ENCODE assay signal across 23 cellular contexts in genomic region chr4:113534698-113535097, GRCh38.
DNase-seq lines count a peak whose midpoint lies in the region; ATAC-seq and TF ChIP-seq lines count a peak whose summit lies in the region.
"Had no signal": no experiment of that assay in that cellular context is flagged by ENCODE, and none has a peak within 500 bp of the region (broad histone marks: within the 10 kb centered on the region; RNA-seq: fewer than 3 reads in every experiment).

No MANE protein-coding gene starts in this region.

- ATAC-seq in WTC11 (no peak), GM21619 (IDR thresholded peaks at IDR 0.05; ENCODE audit: unreplicated experiment) (no peak)
- ATAC-seq in activated CD4-positive, CD25-positive, alpha-beta regulatory T cell treated with anti-CD3 and anti-CD28 coated beads, Interleukin-2, amount 50 U/mL, for 24 hours = no peak
- ATAC-seq: effector memory CD8-positive, alpha-beta T cell had no signal

- DNase-seq in left ventricle myocardium inferior = no peak
- DNase-seq in cardiac septum (ENCODE audit: low spot score) = no peak
- DNase-seq in ascending aorta (ENCODE audit: low spot score in 2 of 2) = no peak
- DNase-seq in fibroblast of peridontal ligament (ENCODE audit: extremely low read depth) = peak; percentile 69
- DNase-seq in WTC11 (ENCODE audit: low spot score) = no peak
- DNase-seq in activated T-helper 2 cell treated with anti-CD3 and anti-CD28 coated beads, Interferon-gamma antibody, Interleukin-2, Interleukin-4, amounts not matched to agents 10 μg/mL and 5 μg/mL and 100 μg/mL, durations not matched to agents 14 hours and 24 hours and 36 hours (ENCODE audit: low spot score) = no peak
- DNase-seq: activated naive CD4-positive, alpha-beta T cell treated with anti-CD3 and anti-CD28 coated beads for 36 hours; activated T-cell treated with anti-CD3 and anti-CD28 coated beads, Interleukin-2, amount 50 U/mL, for 24 hours; CD8-positive, alpha-beta memory T cell; effector memory CD8-positive, alpha-beta T cell; esophagus squamous epithelium; kidney glomerular epithelial cell; mammary epithelial cell; NCI-H146; NCI-H2171 treated with DMSO at 0.1 percent for 48 hours; NCI-H524 treated with DMSO at 0.1 percent for 48 hours; Peyer's patch had no signal

- H3K27me3 Mint-ChIP-seq in WTC11 (ENCODE audit: low read depth) = no peaks in the 10 kb centered on the region
- H3K27me3 Mint-ChIP-seq in activated T-helper 2 cell treated with anti-CD3 and anti-CD28 coated beads, Interferon-gamma antibody, Interleukin-2, Interleukin-4, amounts not matched to agents 10 μg/mL and 5 μg/mL and 100 μg/mL, durations not matched to agents 14 hours and 24 hours and 36 hours (ENCODE audit: low read depth) = no peaks in the 10 kb centered on the region
- H3K27me3 Mint-ChIP-seq: activated T-cell treated with anti-CD3 and anti-CD28 coated beads, Interleukin-2, amount 50 U/mL, for 24 hours; B cell; CD8-positive, alpha-beta memory T cell; effector memory CD8-positive, alpha-beta T cell had no signal

- H3K36me3 ChIP-seq in left ventricle myocardium inferior (peaks cover 14% of the 10 kb centered on the region), ascending aorta (peaks cover 0 to 18% of the 10 kb centered on the region in 2 donors)
- H3K36me3 ChIP-seq: prostate gland had no signal

- H3K4me1 ChIP-seq in left ventricle myocardium inferior (peaks cover 50% of the 10 kb centered on the region), ascending aorta (peaks cover 0 to 7% of the 10 kb centered on the region in 2 donors)
- H3K4me1 ChIP-seq: Peyer's patch, prostate gland, SJSA1 had no signal

- H3K4me3 Mint-ChIP-seq in WTC11 = no peak overlapping the region
- no peak overlapping the region for H3K4me3 Mint-ChIP-seq in activated T-helper 2 cell treated with anti-CD3 and anti-CD28 coated beads, Interferon-gamma antibody, Interleukin-2, Interleukin-4, amounts not matched to agents 10 μg/mL and 5 μg/mL and 100 μg/mL, durations not matched to agents 14 hours and 24 hours and 36 hours (ENCODE audit: low read depth)
- H3K4me3 Mint-ChIP-seq: activated naive CD4-positive, alpha-beta T cell treated with anti-CD3 and anti-CD28 coated beads for 36 hours; activated T-cell treated with anti-CD3 and anti-CD28 coated beads, Interleukin-2, amount 50 U/mL, for 24 hours; B cell; CD8-positive, alpha-beta memory T cell; effector memory CD8-positive, alpha-beta T cell; T-helper 1 cell treated with Interleukin-12 subunit alpha and Interleukin-12 subunit beta and Interleukin-4 antibody, amounts not matched to agents 30 μg/mL and 1 μg/mL, for 36 hours had no signal

- no peak overlapping the region for H3K4me3 ChIP-seq in left ventricle myocardium inferior
- H3K4me3 ChIP-seq in ascending aorta = no peak overlapping the region
- H3K4me3 ChIP-seq: esophagus squamous epithelium, Peyer's patch, prostate gland, SJSA1 had no signal

- H3K9me3 Mint-ChIP-seq in WTC11 = no peaks in the 10 kb centered on the region
- no peaks in the 10 kb centered on the region for H3K9me3 Mint-ChIP-seq in activated T-helper 2 cell treated with anti-CD3 and anti-CD28 coated beads, Interferon-gamma antibody, Interleukin-2, Interleukin-4, amounts not matched to agents 10 μg/mL and 5 μg/mL and 100 μg/mL, durations not matched to agents 14 hours and 24 hours and 36 hours
- H3K9me3 Mint-ChIP-seq: activated naive CD4-positive, alpha-beta T cell treated with anti-CD3 and anti-CD28 coated beads for 36 hours; activated T-cell treated with anti-CD3 and anti-CD28 coated beads, Interleukin-2, amount 50 U/mL, for 24 hours; CD8-positive, alpha-beta memory T cell; effector memory CD8-positive, alpha-beta T cell; T-helper 1 cell treated with Interleukin-12 subunit alpha and Interleukin-12 subunit beta and Interleukin-4 antibody, amounts not matched to agents 30 μg/mL and 1 μg/mL, for 36 hours had no signal

- POLR2A ChIA-PET in WTC11 (lab: Charles Lee) = interaction anchor here (0.7 kb wide), 1 partner anchor 12 kb away, joined by 3 read pairs; no protein-coding TSS in a partner anchor

- H3K36me3 Mint-ChIP-seq in WTC11 = no peaks in the 10 kb centered on the region
- H3K36me3 Mint-ChIP-seq in activated T-helper 2 cell treated with anti-CD3 and anti-CD28 coated beads, Interferon-gamma antibody, Interleukin-2, Interleukin-4, amounts not matched to agents 10 μg/mL and 5 μg/mL and 100 μg/mL, durations not matched to agents 14 hours and 24 hours and 36 hours (ENCODE audit: low read depth) = peaks cover 59% of the 10 kb centered on the region

- no peak overlapping the region for H3K27ac Mint-ChIP-seq in WTC11
- H3K27ac Mint-ChIP-seq in activated T-helper 2 cell treated with anti-CD3 and anti-CD28 coated beads, Interferon-gamma antibody, Interleukin-2, Interleukin-4, amounts not matched to agents 10 μg/mL and 5 μg/mL and 100 μg/mL, durations not matched to agents 14 hours and 24 hours and 36 hours = no peak overlapping the region
- H3K27ac Mint-ChIP-seq: activated naive CD4-positive, alpha-beta T cell treated with anti-CD3 and anti-CD28 coated beads for 36 hours; activated T-cell treated with anti-CD3 and anti-CD28 coated beads, Interleukin-2, amount 50 U/mL, for 24 hours; B cell; T-helper 1 cell treated with Interleukin-12 subunit alpha and Interleukin-12 subunit beta and Interleukin-4 antibody, amounts not matched to agents 30 μg/mL and 1 μg/mL, for 36 hours had no signal

- H3K27me3 ChIP-seq in left ventricle myocardium inferior (ENCODE audit: low read depth) (no peaks in the 10 kb centered on the region), ascending aorta (no peaks in the 10 kb centered on the region)
- H3K27me3 ChIP-seq: esophagus squamous epithelium, Peyer's patch, SJSA1 had no signal

- TF ChIP-seq CTCF in left ventricle myocardium inferior (IDR thresholded peaks at IDR 0.05; ENCODE audit: borderline replicate concordance) = no peak
- no peak for TF ChIP-seq CTCF in ascending aorta (IDR thresholded peaks at IDR 0.05)
- no peak for TF ChIP-seq CTCF in WTC11 (IDR thresholded peaks at IDR 0.05)

- H3K27ac ChIP-seq in left ventricle myocardium inferior (replicated peaks) (peak overlapping the region; percentile 16), ascending aorta (peak overlapping the region; percentile 17 to 73)
- H3K27ac ChIP-seq: esophagus squamous epithelium, Peyer's patch, prostate gland, SJSA1 had no signal

- H3K4me1 Mint-ChIP-seq in WTC11 = peaks cover 10% of the 10 kb centered on the region
- H3K4me1 Mint-ChIP-seq in activated T-helper 2 cell treated with anti-CD3 and anti-CD28 coated beads, Interferon-gamma antibody, Interleukin-2, Interleukin-4, amounts not matched to agents 10 μg/mL and 5 μg/mL and 100 μg/mL, durations not matched to agents 14 hours and 24 hours and 36 hours (ENCODE audit: low read depth) = peaks cover 21% of the 10 kb centered on the region
- H3K4me1 Mint-ChIP-seq: B cell had no signal

- CTCF ChIA-PET in WTC11 (lab: Charles Lee) = interaction anchor here (1.2 to 3.3 kb wide), 2 partner anchors 13 to 140 kb away, joined by 3 to 16 read pairs; no protein-coding TSS in a partner anchor

- intact Hi-C loops in left ventricle myocardium inferior (cut with micrococcal nuclease) (no loop called here), cardiac septum (cut with DNase I) (no loop called here), ascending aorta (cut with DNase I) (no loop called here)
- intact Hi-C loops in activated T-helper 2 cell treated with anti-CD3 and anti-CD28 coated beads, Interferon-gamma antibody, Interleukin-2, Interleukin-4, amounts not matched to agents 10 μg/mL and 5 μg/mL and 100 μg/mL, durations not matched to agents 14 hours and 24 hours and 36 hours (cut with micrococcal nuclease) = no loop called here

- no peaks in the 10 kb centered on the region for H3K9me3 ChIP-seq in left ventricle myocardium inferior (replicated peaks)
- H3K9me3 ChIP-seq in ascending aorta = no peaks in the 10 kb centered on the region
- H3K9me3 ChIP-seq: esophagus squamous epithelium, Peyer's patch, prostate gland, SJSA1 had no signal

TF ChIP-seq in WTC11, 78 proteins besides CTCF, POLR2A, EP300 and RAD21 (continues in another document):
- TF ChIP-seq, protein P1, sequence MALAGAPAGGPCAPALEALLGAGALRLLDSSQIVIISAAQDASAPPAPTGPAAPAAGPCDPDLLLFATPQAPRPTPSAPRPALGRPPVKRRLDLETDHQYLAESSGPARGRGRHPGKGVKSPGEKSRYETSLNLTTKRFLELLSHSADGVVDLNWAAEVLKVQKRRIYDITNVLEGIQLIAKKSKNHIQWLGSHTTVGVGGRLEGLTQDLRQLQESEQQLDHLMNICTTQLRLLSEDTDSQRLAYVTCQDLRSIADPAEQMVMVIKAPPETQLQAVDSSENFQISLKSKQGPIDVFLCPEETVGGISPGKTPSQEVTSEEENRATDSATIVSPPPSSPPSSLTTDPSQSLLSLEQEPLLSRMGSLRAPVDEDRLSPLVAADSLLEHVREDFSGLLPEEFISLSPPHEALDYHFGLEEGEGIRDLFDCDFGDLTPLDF (CRISPR knock-in tag; IDR thresholded peaks at IDR 0.05) = no peak
- no peak for TF ChIP-seq TCF7 (CRISPR knock-in tag; IDR thresholded peaks at IDR 0.05; ENCODE audit: low read depth)
- TF ChIP-seq MLX (CRISPR knock-in tag; IDR thresholded peaks at IDR 0.05) = no peak
- no peak for TF ChIP-seq NR2C2 (CRISPR knock-in tag; IDR thresholded peaks at IDR 0.05)
- TF ChIP-seq, protein P2, sequence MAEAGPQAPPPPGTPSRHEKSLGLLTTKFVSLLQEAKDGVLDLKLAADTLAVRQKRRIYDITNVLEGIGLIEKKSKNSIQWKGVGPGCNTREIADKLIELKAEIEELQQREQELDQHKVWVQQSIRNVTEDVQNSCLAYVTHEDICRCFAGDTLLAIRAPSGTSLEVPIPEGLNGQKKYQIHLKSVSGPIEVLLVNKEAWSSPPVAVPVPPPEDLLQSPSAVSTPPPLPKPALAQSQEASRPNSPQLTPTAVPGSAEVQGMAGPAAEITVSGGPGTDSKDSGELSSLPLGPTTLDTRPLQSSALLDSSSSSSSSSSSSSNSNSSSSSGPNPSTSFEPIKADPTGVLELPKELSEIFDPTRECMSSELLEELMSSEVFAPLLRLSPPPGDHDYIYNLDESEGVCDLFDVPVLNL (CRISPR knock-in tag; IDR thresholded peaks at IDR 0.05; ENCODE audit: borderline replicate concordance, low read depth) = no peak
